In the genomic region with DNA sequence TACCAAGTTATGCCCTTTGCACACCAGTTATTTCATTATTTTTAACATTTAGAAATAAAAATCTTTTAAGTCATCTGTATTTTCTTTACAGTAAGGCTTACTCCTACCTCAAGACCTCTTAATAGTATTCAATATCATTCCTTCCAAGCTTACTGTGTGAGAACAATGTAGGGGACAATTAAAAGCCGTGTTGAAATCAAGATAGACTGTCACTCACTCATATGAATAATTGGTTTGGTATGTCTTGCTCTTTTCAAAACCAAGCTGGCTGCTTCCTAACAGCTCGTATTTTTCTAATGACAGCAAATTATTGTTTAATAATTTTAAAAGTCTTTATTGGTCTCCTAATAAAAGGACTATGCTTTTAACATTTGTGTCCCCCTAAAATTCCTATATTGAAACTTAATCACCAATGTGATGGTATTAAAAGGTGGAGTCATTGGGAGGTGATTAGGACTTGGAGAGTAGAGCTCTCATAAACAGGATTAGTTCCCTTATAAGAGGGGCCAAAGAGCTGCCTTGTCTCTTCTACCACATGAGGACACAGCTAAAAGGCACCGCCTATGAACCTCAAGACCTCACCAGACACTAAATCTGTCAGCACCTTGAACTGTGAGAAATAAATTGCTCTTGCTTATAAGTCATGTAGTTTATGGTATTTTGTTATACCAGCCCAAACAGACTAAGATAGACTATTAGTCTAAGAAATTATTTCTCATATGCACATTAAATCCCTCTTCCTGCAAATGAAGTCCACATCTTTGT, we compare ENCODE assay signal across 28 cellular contexts. TPM values are rescaled to one million over a fixed set of nuclear protein-coding genes. Genes with fewer than 3 reads are reported as not detected.
DNase-seq lines count a peak whose midpoint lies in the region; ATAC-seq, FAIRE-seq and TF ChIP-seq lines count a peak whose summit lies in the region.
"Had no signal": no experiment of that assay in that cellular context is flagged by ENCODE, and none has a peak within 500 bp of the region (broad histone marks: within the 10 kb centered on the region; RNA-seq: fewer than 3 reads in every experiment).

No MANE protein-coding gene starts in this region.

- dilution Hi-C loops in mammary epithelial cell (cut with HindIII; ENCODE audit: low sequenced_read_pairs) = no loop called here

- no peak overlapping the region for H3K27ac ChIP-seq in mammary epithelial cell (ENCODE audit: insufficient read depth, low read depth, low read length)
- H3K27ac ChIP-seq in astrocyte (ENCODE audit: low read depth, low read length) = no peak overlapping the region
- H3K27ac ChIP-seq: ascending aorta, heart left ventricle, neural progenitor cell, suprapubic skin had no signal

- H3K79me2 ChIP-seq in mammary epithelial cell (ENCODE audit: insufficient read depth, low read length) (peaks cover 42% of the 10 kb centered on the region), astrocyte (ENCODE audit: insufficient read depth, low read length) (peaks cover 44% of the 10 kb centered on the region)

- H3K36me3 Mint-ChIP-seq in MCF 10A (ENCODE audit: insufficient read depth, unreplicated experiment) (peaks cover 5% of the 10 kb centered on the region), astrocyte (ENCODE audit: low read depth, unreplicated experiment) (peaks cover 3% of the 10 kb centered on the region), chondrocyte (ENCODE audit: low read depth) (no peaks in the 10 kb centered on the region)

- no peaks in the 10 kb centered on the region for H3K36me3 ChIP-seq in mammary epithelial cell (ENCODE audit: insufficient read depth, low read length)
- no peaks in the 10 kb centered on the region for H3K36me3 ChIP-seq in astrocyte (ENCODE audit: insufficient read depth, low read length)
- H3K36me3 ChIP-seq: ascending aorta, neural progenitor cell, suprapubic skin had no signal

- H2AFZ ChIP-seq in mammary epithelial cell (ENCODE audit: low read depth, low read length) (no peak overlapping the region), astrocyte (ENCODE audit: low read depth, low read length) (no peak overlapping the region)
- H2AFZ ChIP-seq: neural progenitor cell had no signal

- H3K4me1 Mint-ChIP-seq in MCF 10A (ENCODE audit: insufficient read depth, unreplicated experiment) (no peaks in the 10 kb centered on the region), astrocyte (ENCODE audit: low read depth, unreplicated experiment) (peaks cover 3% of the 10 kb centered on the region), chondrocyte (ENCODE audit: low read depth) (peaks cover 18% of the 10 kb centered on the region)

- H3K27me3 ChIP-seq in mammary epithelial cell (ENCODE audit: insufficient read depth, low read length) (no peaks in the 10 kb centered on the region), astrocyte (ENCODE audit: insufficient read depth, low read length) (no peaks in the 10 kb centered on the region)
- H3K27me3 ChIP-seq: ascending aorta, heart left ventricle, neural progenitor cell, suprapubic skin had no signal

- H3K27me3 Mint-ChIP-seq in MCF 10A (ENCODE audit: insufficient read depth, unreplicated experiment) (peaks cover 41% of the 10 kb centered on the region), astrocyte (ENCODE audit: low read depth, unreplicated experiment) (no peaks in the 10 kb centered on the region), chondrocyte (ENCODE audit: low read depth) (no peaks in the 10 kb centered on the region)
- H3K27me3 Mint-ChIP-seq: activated CD8-positive, alpha-beta T cell treated with anti-CD3 and anti-CD28 coated beads for 36 hours; activated naive CD8-positive, alpha-beta T cell treated with anti-CD3 and anti-CD28 coated beads, Interleukin-2, amount 10 ng/mL, durations not matched to agents 7 days and 5 days; stimulated activated naive B cell treated with anti-CD40 and anti-IgM and Interleukin-4, amounts not matched to agents 10 μg/mL and 1 μg/mL and 100 μg/mL, for 72 hours had no signal

- TF ChIP-seq CTCF in MCF 10A (IDR thresholded peaks at IDR 0.05; ENCODE audit: unreplicated experiment) (no peak), mammary epithelial cell (conservative IDR thresholded peaks at IDR 0.05 in 1 of 2, IDR thresholded peaks at IDR 0.05 in 1 of 2; ENCODE audit: extremely low read depth in 1 of 2, insufficient read depth in 1 of 2, low read depth in 1 of 2, low read length in 2 of 2) (no peak), astrocyte (IDR thresholded peaks at IDR 0.05; ENCODE audit: insufficient read depth, low read depth, low read length) (no peak), fibroblast of mammary gland (conservative IDR thresholded peaks at IDR 0.05; ENCODE audit: control insufficient read depth, insufficient read depth, low read depth, low read length) (no peak), chondrocyte (IDR thresholded peaks at IDR 0.05) (no peak)

- no TSS peak for BruUV-seq in MCF 10A (replicated peaks; lab: Mats Ljungman, UMichigan)
- no TSS peak for BruUV-seq in mammary epithelial cell (replicated peaks; lab: Mats Ljungman, UMichigan)

- H3K9me3 ChIP-seq in mammary epithelial cell (replicated peaks; ENCODE audit: insufficient read depth, low read length) (peaks cover 2% of the 10 kb centered on the region), astrocyte (ENCODE audit: insufficient read depth, low read depth, low read length) (no peaks in the 10 kb centered on the region)
- H3K9me3 ChIP-seq: ascending aorta, suprapubic skin had no signal

- H3K9ac ChIP-seq in mammary epithelial cell (ENCODE audit: insufficient read depth, low read length) = no peak overlapping the region
- H3K9ac ChIP-seq in astrocyte (ENCODE audit: low read length) = no peak overlapping the region
- H3K9ac ChIP-seq: neural progenitor cell had no signal

- H3K4me2 ChIP-seq in mammary epithelial cell (ENCODE audit: insufficient read depth, low read depth, low read length) (no peak overlapping the region), astrocyte (ENCODE audit: low read length) (no peak overlapping the region)
- H3K4me2 ChIP-seq: neural progenitor cell had no signal

- H3K4me1 ChIP-seq in mammary epithelial cell (ENCODE audit: insufficient read depth, low read length) = no peaks in the 10 kb centered on the region
- peaks cover 4% of the 10 kb centered on the region for H3K4me1 ChIP-seq in astrocyte (ENCODE audit: insufficient read depth, low read length)
- H3K4me1 ChIP-seq: ascending aorta had no signal

- in situ Hi-C loops in mammary epithelial cell (cut with MboI; ENCODE audit: low sequenced_read_pairs in 2 of 2) = no loop called here

- POLR2A ChIA-PET in MCF 10A (lab: Yijun Ruan, JAX) = interaction anchor here (0.8 to 1.2 kb wide), 2 partner anchors 65 to 105 kb away, joined by 3 to 4 read pairs; no protein-coding TSS in a partner anchor

- H4K20me1 ChIP-seq in mammary epithelial cell (ENCODE audit: insufficient read depth, low read length) (no peaks in the 10 kb centered on the region), astrocyte (ENCODE audit: insufficient read depth, low read length) (no peaks in the 10 kb centered on the region)

- CTCF ChIA-PET in MCF 10A (lab: Yijun Ruan, JAX) = interaction anchor here (0.5 to 1.1 kb wide), 2 partner anchors 34 to 121 kb away, joined by 3 read pairs; no protein-coding TSS in a partner anchor
- CTCF ChIA-PET in mammary epithelial cell (lab: Charles Lee; ENCODE audit: low non-redundant PET) = no interaction called here

- H3K9me3 Mint-ChIP-seq in MCF 10A (ENCODE audit: unreplicated experiment) = peaks cover 8% of the 10 kb centered on the region
- H3K9me3 Mint-ChIP-seq in astrocyte (ENCODE audit: unreplicated experiment) = no peaks in the 10 kb centered on the region
- peaks cover 8% of the 10 kb centered on the region for H3K9me3 Mint-ChIP-seq in chondrocyte (ENCODE audit: low read depth)

- H3K4me3 ChIP-seq in mammary epithelial cell (replicated peaks in 1 of 3; ENCODE audit: insufficient read depth in 1 of 3, low read depth in 2 of 3, low read length in 3 of 3) (no peak overlapping the region), astrocyte (ENCODE audit: insufficient read depth, low read depth, low read length) (no peak overlapping the region), fibroblast of mammary gland (ENCODE audit: control insufficient read depth, low read depth, low read length) (no peak overlapping the region)
- H3K4me3 ChIP-seq: ascending aorta, heart left ventricle, neural progenitor cell, suprapubic skin had no signal

- ATAC-seq in GM18520 (IDR thresholded peaks at IDR 0.05; ENCODE audit: unreplicated experiment) (no peak), left colon (no peak)
- ATAC-seq: activated CD8-positive, alpha-beta T cell treated with anti-CD3 and anti-CD28 coated beads for 36 hours; CD8-positive, alpha-beta T cell; heart left ventricle; Panc1; sciatic nerve; stimulated activated naive B cell treated with anti-CD40 and anti-IgM and Interleukin-4, amounts not matched to agents 10 μg/mL and 1 μg/mL and 100 μg/mL, for 72 hours had no signal

- no peak overlapping the region for H3K4me3 Mint-ChIP-seq in MCF 10A (ENCODE audit: unreplicated experiment)
- H3K4me3 Mint-ChIP-seq in astrocyte (ENCODE audit: unreplicated experiment) = no peak overlapping the region
- no peak overlapping the region for H3K4me3 Mint-ChIP-seq in chondrocyte (ENCODE audit: unreplicated experiment)
- H3K4me3 Mint-ChIP-seq: activated CD8-positive, alpha-beta T cell treated with anti-CD3 and anti-CD28 coated beads for 36 hours; activated naive CD8-positive, alpha-beta T cell treated with anti-CD3 and anti-CD28 coated beads, Interleukin-2, amount 10 ng/mL, durations not matched to agents 7 days and 5 days; CD8-positive, alpha-beta T cell; neural progenitor cell; stimulated activated naive B cell treated with anti-CD40 and anti-IgM and Interleukin-4, amounts not matched to agents 10 μg/mL and 1 μg/mL and 100 μg/mL, for 72 hours had no signal

- peak; percentile 73 for FAIRE-seq in astrocyte (lab: Jason Lieb, UNC)
- FAIRE-seq: endothelial cell of umbilical vein had no signal

- intact Hi-C loops in MCF 10A (cut with micrococcal nuclease) = loop anchor here (10.0 kb wide), 2 partner anchors 123 to 537 kb away; a partner anchor contains a TSS
- intact Hi-C loops in mammary epithelial cell (cut with micrococcal nuclease) = loop anchor here (10.0 kb wide), 1 partner anchor 123 kb away; a partner anchor contains a TSS
- intact Hi-C loops in head of caudate nucleus (cut with DNase I) = no loop called here
- intact Hi-C loops in left colon (cut with DNase I, micrococcal nuclease) = no loop called here

- WGBS in mammary epithelial cell (ENCODE audit: low coverage, missing lambda C conversion rate) = 63% methylated on average over 3 of the region's 3 CpGs

- peak; percentile 34 for DNase-seq in MCF 10A (ENCODE audit: unreplicated experiment)
- DNase-seq in mammary epithelial cell = no peak
- no peak for DNase-seq in astrocyte (ENCODE audit: low read depth)
- peak; percentile 12 for DNase-seq in fibroblast of mammary gland (ENCODE audit: low read depth)
- DNase-seq in head of caudate nucleus = no peak
- DNase-seq in chondrocyte (ENCODE audit: low spot score) = no peak
- DNase-seq in left colon = no peak
- DNase-seq: 8988T; activated CD4-positive, CD25-positive, alpha-beta regulatory T cell; activated CD8-positive, alpha-beta T cell treated with anti-CD3 and anti-CD28 coated beads for 36 hours; activated effector memory CD4-positive, alpha-beta T cell treated with Interleukin-2 at 50 U/mL for 16 hours; activated naive CD8-positive, alpha-beta T cell treated with anti-CD3 and anti-CD28 coated beads, Interleukin-2, amount 10 ng/mL, durations not matched to agents 7 days and 5 days; CD8-positive, alpha-beta T cell; DMS 273 treated with DMSO at 0.1 percent for 48 hours; H7; heart left ventricle; IMR-90; NCI-H1105; NCI-H187 treated with DMSO at 0.1 percent for 48 hours; stimulated activated CD4-positive, alpha-beta T cell treated with anti-CD3 and anti-CD28 coated beads, Interleukin-15, amount 100 ng/mL, for 24 hours; stimulated activated naive B cell treated with anti-CD40 and anti-IgM and Interleukin-4, amounts not matched to agents 10 μg/mL and 1 μg/mL and 100 μg/mL, for 72 hours had no signal

- H3K27ac Mint-ChIP-seq in MCF 10A (ENCODE audit: low read depth, unreplicated experiment) = no peak overlapping the region
- no peak overlapping the region for H3K27ac Mint-ChIP-seq in astrocyte (ENCODE audit: unreplicated experiment)
- H3K27ac Mint-ChIP-seq in chondrocyte (ENCODE audit: unreplicated experiment) = no peak overlapping the region
- H3K27ac Mint-ChIP-seq: activated CD8-positive, alpha-beta T cell treated with anti-CD3 and anti-CD28 coated beads for 36 hours; activated naive CD8-positive, alpha-beta T cell treated with anti-CD3 and anti-CD28 coated beads, Interleukin-2, amount 10 ng/mL, durations not matched to agents 7 days and 5 days; CD8-positive, alpha-beta T cell; neural progenitor cell; stimulated activated naive B cell treated with anti-CD40 and anti-IgM and Interleukin-4, amounts not matched to agents 10 μg/mL and 1 μg/mL and 100 μg/mL, for 72 hours had no signal

RNA-seq across cellular contexts. Expression of a gene that starts 4.1 kb away (rescaled TPM):
- total RNA-seq in MCF 10A (2022) = 21.2 and 24.7 TPM in 2 replicates
- total RNA-seq in mammary epithelial cell = 10 to 100 TPM; 13.5 to 18.2 TPM
- 12.8 TPM for polyA plus RNA-seq in mammary epithelial cell
- polyA minus RNA-seq in mammary epithelial cell = 13.1 TPM
- 18.0 and 21.4 TPM in 2 replicates for total RNA-seq in astrocyte
- total RNA-seq in chondrocyte = 10.5 to 17.4 TPM (median 12.3 TPM) in 3 replicates
- total RNA-seq in left colon = 10 to 100 TPM; 26.3 to 27.7 TPM

Comparison
In these comparisons a context has a peak if more than half of its experiments do, and no peak if none do; other contexts are left out.
1. DNase-seq: peak in MCF 10A (single experiment) and fibroblast of mammary gland (single experiment); none in mammary epithelial cell (single experiment), astrocyte (single experiment), head of caudate nucleus (0 of 42), chondrocyte (single experiment) and left colon (0 of 2).
2. intact Hi-C loops: an anchor here in MCF 10A (10.0 kb wide) and mammary epithelial cell (10.0 kb wide); none called in head of caudate nucleus and left colon.